8 cellular contexts compared by ENCODE assay signal in the genomic region with DNA sequence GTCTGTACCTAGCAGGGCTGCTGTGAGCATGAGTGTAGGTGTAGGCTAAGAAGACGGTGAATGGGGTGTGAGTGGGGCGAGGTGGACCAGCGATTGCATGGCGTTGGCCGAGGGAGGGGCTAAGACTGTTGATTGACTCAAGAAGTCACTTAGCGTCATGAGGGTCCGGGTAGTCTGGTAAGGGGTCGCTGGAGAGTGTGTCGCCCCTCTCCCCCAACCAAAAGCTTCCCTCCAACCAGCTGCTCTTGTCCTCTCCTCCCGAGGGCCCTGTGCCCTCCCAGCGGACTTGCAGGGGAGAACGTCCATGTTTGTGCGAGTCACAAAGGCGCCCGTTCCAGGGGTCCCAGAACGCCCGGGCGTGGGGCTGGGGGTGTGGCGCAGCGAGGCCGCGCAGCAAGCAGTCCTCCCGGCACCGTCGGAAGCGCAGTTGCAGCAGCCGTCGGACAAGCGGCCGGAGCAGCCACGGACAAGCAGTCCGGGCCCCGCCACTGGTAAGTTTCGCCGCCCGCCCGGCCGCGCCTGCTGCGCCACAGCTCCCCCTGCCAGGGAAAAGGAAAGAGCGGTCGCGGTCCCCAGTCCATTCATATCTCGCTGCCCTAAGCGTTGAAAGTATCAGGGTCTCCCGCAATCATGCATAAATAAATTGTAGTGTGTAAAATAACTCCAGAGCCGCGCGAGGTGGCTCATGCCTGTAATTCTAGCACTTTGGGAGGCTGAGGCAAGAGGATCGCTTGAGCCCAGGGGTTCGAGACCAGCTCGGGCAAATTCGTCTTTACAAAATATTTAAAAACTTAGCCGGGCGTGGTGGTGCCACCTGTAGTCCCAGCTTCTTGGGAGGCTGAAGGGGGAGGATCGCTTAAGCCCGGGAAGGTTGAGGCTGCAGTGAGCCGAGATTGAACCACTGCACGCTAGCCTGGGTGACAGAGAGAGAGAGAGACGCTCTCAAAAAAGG. TPM values are rescaled to one million over a fixed set of nuclear protein-coding genes. Genes with fewer than 3 reads are reported as not detected.
A peak's percentile ranks its signal among the peaks of the same experiment; 100 is the strongest.
DNase-seq lines count a peak whose midpoint lies in the region; FAIRE-seq and TF ChIP-seq lines count a peak whose summit lies in the region.

TSS of gene CCDC63 (plus strand) at position 373 of the 952 bp plus-strand sequence. CDS start 5,968 bp downstream, outside the sequence.

- no peaks in the 10 kb centered on the region for H3K79me2 ChIP-seq in endothelial cell of umbilical vein (ENCODE audit: control insufficient read depth, insufficient read depth, low read length)

- H3K4me3 ChIP-seq in BLaER1 treated with 17β-estradiol and CSF1 and Interleukin-3, amounts not matched to agents 10 nM and 100 nM: peak within 1 kb of the TSS; percentile 51 to 69 (median 62)
- peak within 1 kb of the TSS; percentile 64 for H3K4me3 ChIP-seq in HUES6 (ENCODE audit: low read depth, low read length)
- no peak within 1 kb of the TSS for H3K4me3 ChIP-seq in endothelial cell of umbilical vein (replicated peaks in 1 of 3; ENCODE audit: insufficient read depth in 1 of 3, low read depth in 1 of 3, low read length in 3 of 3)
- peak within 1 kb of the TSS; percentile 36 for H3K4me3 ChIP-seq in mesodermal cell (ENCODE audit: extremely low read depth, insufficient read depth, low read length, poor library complexity, severe bottlenecking)
- no peak within 1 kb of the TSS for H3K4me3 ChIP-seq in thyroid gland (replicated peaks in 1 of 3)

- H3K27ac ChIP-seq in BLaER1 treated with 17β-estradiol and CSF1 and Interleukin-3, amounts not matched to agents 10 nM and 100 nM: peak within 1 kb of the TSS in 8 of 11 experiments; percentile 36 to 66 (median 49); a peak in 14 of 22 replicates
- no peak within 1 kb of the TSS for H3K27ac ChIP-seq in HUES6 (ENCODE audit: low read depth, low read length)
- H3K27ac ChIP-seq in endothelial cell of umbilical vein (ENCODE audit: insufficient read depth, low read depth, low read length): no peak within 1 kb of the TSS
- no peak within 1 kb of the TSS for H3K27ac ChIP-seq in mesodermal cell (ENCODE audit: low read depth, low read length, severe bottlenecking)
- no peak within 1 kb of the TSS for H3K27ac ChIP-seq in thyroid gland

- BruUV-seq in endothelial cell of umbilical vein (replicated peaks; lab: Mats Ljungman, UMichigan): no TSS peak

- peak within 1 kb of the TSS; percentile 62 to 80 (median 74); a peak in 21 of 22 replicates for H3K9ac ChIP-seq in BLaER1 treated with 17β-estradiol and CSF1 and Interleukin-3, amounts not matched to agents 10 nM and 100 nM
- H3K9ac ChIP-seq in HUES6 (ENCODE audit: low read length): peak within 1 kb of the TSS; percentile 18
- no peak within 1 kb of the TSS for H3K9ac ChIP-seq in endothelial cell of umbilical vein (replicated peaks; ENCODE audit: extremely low read depth, insufficient read depth, low read length)

- H3K36me3 ChIP-seq in BLaER1 treated with 17β-estradiol and CSF1 and Interleukin-3, amounts not matched to agents 10 nM and 100 nM: no peaks in the 10 kb centered on the region
- no peaks in the 10 kb centered on the region for H3K36me3 ChIP-seq in HUES6 (ENCODE audit: control insufficient read depth, insufficient read depth, low read length)
- no peaks in the 10 kb centered on the region for H3K36me3 ChIP-seq in endothelial cell of umbilical vein (ENCODE audit: control insufficient read depth in 2 of 2, extremely low read depth in 1 of 2, insufficient read depth in 2 of 2, low read length in 2 of 2)
- no peaks in the 10 kb centered on the region for H3K36me3 ChIP-seq in mesodermal cell (ENCODE audit: control insufficient read depth, insufficient read depth, low read length)
- H3K36me3 ChIP-seq in thyroid gland: no peaks in the 10 kb centered on the region

- CTCF ChIA-PET in endothelial cell of umbilical vein (lab: Charles Lee): interaction anchor here (0.9 to 2.3 kb wide), 10 partner anchors 8 to 233 kb away, joined by 3 to 16 read pairs (median 3); partner anchors contain the start of gene TCTN1

- FAIRE-seq in endothelial cell of umbilical vein (lab: Jason Lieb, UNC): peak; percentile 49
- FAIRE-seq in urothelium cell line (lab: Jason Lieb, UNC): no peak

- no peaks in the 10 kb centered on the region for H3K9me1 ChIP-seq in endothelial cell of umbilical vein (replicated peaks; ENCODE audit: control insufficient read depth, extremely low read depth, insufficient read depth, low read length)

- TF ChIP-seq POLR2A in endothelial cell of umbilical vein (IDR thresholded peaks at IDR 0.05; ENCODE audit: low read depth, low read length) (no peak), thyroid gland (IDR thresholded peaks at IDR 0.05) (no peak)

- intact Hi-C loops in endothelial cell of umbilical vein (cut with micrococcal nuclease): no loop called here
- intact Hi-C loops in thyroid gland (cut with DNase I): no loop called here

- peak within 1 kb of the TSS; percentile 88 for H2AFZ ChIP-seq in endothelial cell of umbilical vein (ENCODE audit: low read depth, low read length)

- dilution Hi-C loops in endothelial cell of umbilical vein (cut with MboI; ENCODE audit: extremely low pct_ligation_motif_present, low sequenced_read_pairs): no loop called here

- peaks cover 8 to 19% (median 11%) of the 10 kb centered on the region in 11 experiments; a peak in 15 of 22 replicates for H3K27me3 ChIP-seq in BLaER1 treated with 17β-estradiol and CSF1 and Interleukin-3, amounts not matched to agents 10 nM and 100 nM
- peaks cover 5% of the 10 kb centered on the region; the same call in 1 of the 2 replicates for H3K27me3 ChIP-seq in HUES6 (ENCODE audit: control insufficient read depth, insufficient read depth, low read length)
- peaks cover 11 to 24% of the 10 kb centered on the region in 2 experiments for H3K27me3 ChIP-seq in endothelial cell of umbilical vein (ENCODE audit: control insufficient read depth in 2 of 2, insufficient read depth in 2 of 2, low read length in 2 of 2)
- H3K27me3 ChIP-seq in thyroid gland: no peaks in the 10 kb centered on the region

- H3K4me2 ChIP-seq in BLaER1 treated with 17β-estradiol and CSF1 and Interleukin-3, amounts not matched to agents 10 nM and 100 nM: peak within 1 kb of the TSS; percentile 48 to 89 (median 76)
- peak within 1 kb of the TSS; percentile 9 for H3K4me2 ChIP-seq in endothelial cell of umbilical vein (ENCODE audit: insufficient read depth, low read length)

- TF ChIP-seq CTCF in endothelial cell of umbilical vein (IDR thresholded peaks at IDR 0.05; ENCODE audit: extremely low read depth in 1 of 2, insufficient read depth in 1 of 2, low read depth in 1 of 2, low read length in 2 of 2): peak; percentile 37 to 70
- TF ChIP-seq CTCF in thyroid gland (IDR thresholded peaks at IDR 0.05): peak in 1 of 6 experiments; percentile 44

- 17% methylated on average over 44 to 54 of the region's 60 CpGs for WGBS in mesodermal cell (ENCODE audit: insufficient coverage in 2 of 2), 2 experiments
- 28 to 29% methylated on average over 33 to 34 of the region's 60 CpGs for WGBS in thyroid gland, 2 donors

- peaks cover 0 to 12% (median 0%) of the 10 kb centered on the region in 11 experiments; a peak in 7 of 22 replicates for H3K9me3 ChIP-seq in BLaER1 treated with 17β-estradiol and CSF1 and Interleukin-3, amounts not matched to agents 10 nM and 100 nM (replicated peaks in 1 of 11)
- no peaks in the 10 kb centered on the region for H3K9me3 ChIP-seq in HUES6 (ENCODE audit: control insufficient read depth, insufficient read depth, low read depth, low read length)
- no peaks in the 10 kb centered on the region for H3K9me3 ChIP-seq in endothelial cell of umbilical vein (replicated peaks; ENCODE audit: control insufficient read depth, insufficient read depth, low read length)
- H3K9me3 ChIP-seq in mesodermal cell (ENCODE audit: control insufficient read depth, low read length): no peaks in the 10 kb centered on the region
- no peaks in the 10 kb centered on the region for H3K9me3 ChIP-seq in thyroid gland

- POLR2A ChIA-PET in endothelial cell of umbilical vein (lab: Charles Lee): interaction anchor here (0.5 to 0.6 kb wide), 2 partner anchors 62 to 1989 kb away, joined by 3 read pairs; no protein-coding TSS in a partner anchor

- no peaks in the 10 kb centered on the region for H4K20me1 ChIP-seq in BLaER1 treated with 17β-estradiol and CSF1 and Interleukin-3, amounts not matched to agents 10 nM and 100 nM
- no peaks in the 10 kb centered on the region for H4K20me1 ChIP-seq in endothelial cell of umbilical vein (replicated peaks; ENCODE audit: control insufficient read depth, extremely low read depth, insufficient read depth, low read length)

- peaks cover 0 to 22% (median 16%) of the 10 kb centered on the region in 10 experiments; a peak in 12 of 20 replicates for H3K4me1 ChIP-seq in BLaER1 treated with 17β-estradiol and CSF1 and Interleukin-3, amounts not matched to agents 10 nM and 100 nM
- H3K4me1 ChIP-seq in HUES6 (ENCODE audit: control insufficient read depth, insufficient read depth, low read length) (0 out of 2 replicates have a peak, but pooled peaks cover 6% of the 10 kb centered on the region), endothelial cell of umbilical vein (ENCODE audit: control insufficient read depth, extremely low read depth, insufficient read depth, low read length) (no peaks in the 10 kb centered on the region), mesodermal cell (ENCODE audit: control insufficient read depth, insufficient read depth, low read length, poor library complexity, severe bottlenecking) (no peaks in the 10 kb centered on the region), thyroid gland (peaks cover 0 to 5% of the 10 kb centered on the region in 2 donors)

- DNase-seq in activated CD4-positive, alpha-beta T cell treated with anti-CD3 and anti-CD28 coated beads for 1 hour: peak; percentile 10
- DNase-seq in endothelial cell of umbilical vein (ENCODE audit: low read depth, low spot score): peak; percentile 50
- DNase-seq in thyroid gland: peak; percentile 38 to 50
- DNase-seq in urothelium cell line (ENCODE audit: low spot score): no peak
- DNase-seq in COR-L47 (lab: John Stamatoyannopoulos, UW): no peak

TF ChIP-seq in endothelial cell of umbilical vein, 7 proteins besides CTCF, POLR2A, EP300 and RAD21 (continues in another document):
- no peak for TF ChIP-seq EZH2 (IDR thresholded peaks at IDR 0.05; ENCODE audit: borderline replicate concordance, low read depth, low read length, severe bottlenecking)
- no peak for TF ChIP-seq FOS (IDR thresholded peaks at IDR 0.05; ENCODE audit: borderline replicate concordance, insufficient read depth, low read length)
- TF ChIP-seq POLR2AphosphoS5 (IDR thresholded peaks at IDR 0.05; ENCODE audit: insufficient read depth, low read depth, low read length): no peak

RNA-seq across cellular contexts. Expression of gene CCDC63, which starts in this region (rescaled TPM):
- total RNA-seq in endothelial cell of umbilical vein: not detected in 2 replicates
- polyA plus RNA-seq in endothelial cell of umbilical vein: not detected in 2 replicates
- not detected in 2 replicates for polyA plus RNA-seq in endothelial cell of umbilical vein (2011; cell fraction: cytosol; rRNA removed)
- polyA plus RNA-seq in endothelial cell of umbilical vein (2011; cell fraction: nucleus; rRNA removed): not detected in 2 replicates
- not detected in 2 replicates for polyA plus RNA-seq in endothelial cell of umbilical vein (2012)
- not detected in 2 replicates for polyA minus RNA-seq in endothelial cell of umbilical vein
- polyA minus RNA-seq in endothelial cell of umbilical vein (2011; cell fraction: cytosol; rRNA and poly(A)+ RNA removed): not detected
- polyA minus RNA-seq in endothelial cell of umbilical vein (2011; cell fraction: nucleus; rRNA and poly(A)+ RNA removed): not detected in 2 replicates
- polyA plus RNA-seq in mesodermal cell (2013, experiment 1 of 2): not detected
- polyA plus RNA-seq in mesodermal cell (2013, experiment 2 of 2): 0.15 TPM
- total RNA-seq in thyroid gland: not detected

Comparison
In these comparisons a context has a peak if more than half of its experiments do, and no peak if none do; other contexts are left out.
1. Peak in DNase-seq and H3K4me2 ChIP-seq in endothelial cell of umbilical vein; RNA of the gene not detected or under 1 TPM.
2. Peak in DNase-seq in thyroid gland; RNA of the gene not detected or under 1 TPM.
3. H3K27ac ChIP-seq: peak in BLaER1 treated with 17β-estradiol and CSF1 and Interleukin-3, amounts not matched to agents 10 nM and 100 nM (8 of 11); none in HUES6 (single experiment), endothelial cell of umbilical vein (single experiment), mesodermal cell (single experiment) and thyroid gland (0 of 3).
4. H3K4me3 ChIP-seq: peak in BLaER1 treated with 17β-estradiol and CSF1 and Interleukin-3, amounts not matched to agents 10 nM and 100 nM (10 of 10), HUES6 (single experiment) and mesodermal cell (single experiment); none in endothelial cell of umbilical vein (0 of 3) and thyroid gland (0 of 3).